ENCODE assay signal across 8 cellular contexts in the genomic region with DNA sequence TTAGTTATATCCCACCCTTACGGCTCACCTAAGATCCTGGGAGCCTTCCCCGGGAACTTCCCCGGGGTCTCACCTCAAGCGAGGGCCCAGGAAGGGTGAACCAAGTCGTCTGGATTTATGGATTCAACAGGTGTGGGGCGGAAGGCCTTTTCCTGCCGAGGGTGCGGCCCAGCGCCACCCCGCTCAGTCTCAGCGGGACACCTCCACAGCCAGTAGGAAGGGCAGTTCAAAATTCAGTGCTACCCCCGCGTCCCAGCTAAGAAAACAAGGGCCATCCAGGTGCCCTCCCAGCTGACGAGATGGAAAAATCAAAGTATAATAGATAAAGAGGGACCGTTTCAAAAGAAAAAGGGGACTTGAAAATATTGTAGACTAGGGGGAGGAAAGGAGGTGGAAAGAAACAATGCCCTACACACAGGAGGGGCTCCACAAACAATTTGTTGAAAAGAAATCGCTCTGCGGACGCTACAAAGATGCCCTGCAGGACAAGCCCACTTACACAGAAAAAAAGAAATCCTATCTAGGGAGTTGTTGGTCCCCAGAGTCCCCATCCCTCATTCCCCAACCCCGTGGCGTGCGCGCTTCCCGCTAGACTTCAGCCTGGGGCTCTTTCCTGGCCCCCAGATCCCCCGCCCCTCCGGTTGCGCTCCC. TPM values are rescaled to one million over a fixed set of nuclear protein-coding genes. Genes with fewer than 3 reads are reported as not detected.
A peak's percentile ranks its signal among the peaks of the same experiment; 100 is the strongest.
DNase-seq lines count a peak whose midpoint lies in the region; TF ChIP-seq lines count a peak whose summit lies in the region.

No MANE protein-coding gene starts in this region.

- H4K8ac ChIP-seq in mesendoderm (ENCODE audit: low read depth, low read length): no peak overlapping the region

- H3K79me2 ChIP-seq in mesendoderm (ENCODE audit: control insufficient read depth, insufficient read depth, low read length): peaks cover 63% of the 10 kb centered on the region

- H3K79me1 ChIP-seq in mesendoderm (ENCODE audit: low read length): peaks cover 3% of the 10 kb centered on the region

- H3K36me3 ChIP-seq in brain microvascular endothelial cell (replicated peaks): no peaks in the 10 kb centered on the region
- peaks cover under 1% of the 10 kb centered on the region for H3K36me3 ChIP-seq in mesendoderm (ENCODE audit: control insufficient read depth, insufficient read depth, low read length)
- H3K36me3 ChIP-seq in urinary bladder (ENCODE audit: insufficient read depth): no peaks in the 10 kb centered on the region

- H3K4me1 ChIP-seq in mesendoderm (ENCODE audit: control insufficient read depth, low read depth, low read length) (peaks cover 17% of the 10 kb centered on the region), urinary bladder (ENCODE audit: insufficient read depth) (peaks cover 2% of the 10 kb centered on the region)

- H2AK5ac ChIP-seq in mesendoderm (ENCODE audit: low read length): no peak overlapping the region

- H2BK5ac ChIP-seq in mesendoderm (ENCODE audit: low read length): no peak overlapping the region

- H3K18ac ChIP-seq in mesendoderm (ENCODE audit: low read length): peak overlapping the region; percentile 86

- in situ Hi-C loops in brain microvascular endothelial cell (cut with HindIII; ENCODE audit: low pct_ligation_motif_present, low sequenced_read_pairs): no loop called here

- DNase-seq in AG04449 (ENCODE audit: low read depth, low spot score) (no peak), brain microvascular endothelial cell (no peak), mesendoderm (no peak), NCI-H2171 treated with DMSO at 0.1 percent for 48 hours (lab: John Stamatoyannopoulos, UW) (no peak), SK-N-DZ (ENCODE audit: low spot score) (no peak), putamen (ENCODE audit: low spot score) (no peak)
- DNase-seq in Jurkat, Clone E6-1 (ENCODE audit: low read depth, low spot score): no peak

- no peak overlapping the region for H2BK15ac ChIP-seq in mesendoderm (replicated peaks; ENCODE audit: low read depth)

- peak overlapping the region; percentile 65 for H3K4me2 ChIP-seq in mesendoderm (ENCODE audit: low read length)

- no CpG with 5 or more reads among the region's 26 CpGs for WGBS in mesendoderm (ENCODE audit: extremely low coverage, insufficient coverage, low lambda C conversion rate)
- WGBS in urinary bladder: 43% methylated on average over 26 of the region's 26 CpGs

- H3K27me3 ChIP-seq in brain microvascular endothelial cell (replicated peaks) (no peaks in the 10 kb centered on the region), mesendoderm (ENCODE audit: insufficient read depth, low read length, poor library complexity) (no peaks in the 10 kb centered on the region)

- CTCF ChIA-PET in AG04449 (lab: Yijun Ruan, JAX): interaction anchor here (1.8 to 3.3 kb wide), 2 partner anchors 10 to 116 kb away, joined by 4 to 20 read pairs; no protein-coding TSS in a partner anchor

- H3K4ac ChIP-seq in mesendoderm (ENCODE audit: low read depth, low read length): no peak overlapping the region

- H3K23ac ChIP-seq in mesendoderm (ENCODE audit: low read length): no peak overlapping the region

- peak overlapping the region; percentile 88 for H3K4me3 ChIP-seq in AG04449 (ENCODE audit: low read depth, low read length)
- H3K4me3 ChIP-seq in Jurkat, Clone E6-1 (ENCODE audit: low read length): peak overlapping the region; percentile 75
- peak overlapping the region; percentile 82 for H3K4me3 ChIP-seq in brain microvascular endothelial cell (ENCODE audit: low read depth, low read length)
- peak overlapping the region; percentile 86 for H3K4me3 ChIP-seq in mesendoderm (ENCODE audit: low read length)
- peak overlapping the region; percentile 69 for H3K4me3 ChIP-seq in urinary bladder (ENCODE audit: low read depth, low read length)

- H4K5ac ChIP-seq in mesendoderm (ENCODE audit: low read length): no peak overlapping the region

- H2BK120ac ChIP-seq in mesendoderm (ENCODE audit: low read depth, low read length): no peak overlapping the region

- TF ChIP-seq CTCF in AG04449 (IDR thresholded peaks at IDR 0.05; ENCODE audit: insufficient read depth, low read length, missing control alignments) (no peak), brain microvascular endothelial cell (IDR thresholded peaks at IDR 0.05; ENCODE audit: low read depth, low read length, missing control alignments) (no peak)

- peak overlapping the region; percentile 86 for H3K9ac ChIP-seq in mesendoderm (ENCODE audit: low read length)

- POLR2A ChIA-PET in AG04449 (lab: Yijun Ruan, JAX): interaction anchor here (0.6 to 1.6 kb wide), 7 partner anchors 9 to 44 kb away, joined by 3 to 6 read pairs (median 4); no protein-coding TSS in a partner anchor

- peak overlapping the region; percentile 92 for H3K56ac ChIP-seq in mesendoderm (ENCODE audit: low read length)

- H3K27ac ChIP-seq in brain microvascular endothelial cell (peak overlapping the region; percentile 64), mesendoderm (ENCODE audit: low read depth, low read length) (peak overlapping the region; percentile 84), urinary bladder (ENCODE audit: low read depth) (peak overlapping the region; percentile 91)

RNA-seq across cellular contexts. Expression of gene SLC2A1, which starts 1.3 kb away (rescaled TPM):
- polyA plus RNA-seq in Jurkat, Clone E6-1 (2012; ENCODE audit: insufficient read depth, insufficient read length): 36.8 TPM
- polyA plus RNA-seq in mesendoderm (2013, experiment 1 of 2): 253 TPM
- polyA plus RNA-seq in mesendoderm (2013, experiment 2 of 2): 262 TPM
- 78.5 TPM for total RNA-seq in urinary bladder
- 56.1 TPM for polyA plus RNA-seq in urinary bladder
- polyA plus RNA-seq in SK-N-DZ (2014; cell fraction: cytosol; rRNA removed): 33.7 and 85.1 TPM in 2 replicates
- polyA plus RNA-seq in SK-N-DZ (2014; cell fraction: nucleus; rRNA removed): 30.9 and 37.5 TPM in 2 replicates
